23 cellular contexts compared by ENCODE assay signal in genomic region chr3:25585361-25586166, GRCh38.
DNase-seq lines count a peak whose midpoint lies in the region; ATAC-seq and TF ChIP-seq lines count a peak whose summit lies in the region.
"Had no signal": no experiment of that assay in that cellular context is flagged by ENCODE, and none has a peak within 500 bp of the region (broad histone marks: within the 10 kb centered on the region; RNA-seq: fewer than 3 reads in every experiment).

No MANE protein-coding gene starts in this region.

- intact Hi-C loops in upper lobe of right lung (cut with DNase I), result no loop called here

- H3K4me3 ChIP-seq in neuronal stem cell (ENCODE audit: low read length in 2 of 2) (no peak overlapping the region), Karpas-422 (ENCODE audit: low read length) (no peak overlapping the region), upper lobe of right lung (no peak overlapping the region)
- H3K4me3 ChIP-seq: SK-N-MC had no signal

- no peaks in the 10 kb centered on the region for H3K9me2 ChIP-seq in Karpas-422 (replicated peaks; ENCODE audit: insufficient read depth, low read length)

- peak overlapping the region; percentile 1 for H2BK15ac ChIP-seq in neuronal stem cell (ENCODE audit: low read length)

- no peak overlapping the region for H3K4ac ChIP-seq in neuronal stem cell (ENCODE audit: low read length)

- H4K20me1 ChIP-seq in Karpas-422 (ENCODE audit: insufficient read depth, low read depth, low read length), result no peaks in the 10 kb centered on the region

- no peak for TF ChIP-seq CTCF in upper lobe of right lung (IDR thresholded peaks at IDR 0.05)

- H3K9me3 ChIP-seq in neuronal stem cell (replicated peaks in 1 of 2; ENCODE audit: control insufficient read depth in 2 of 2, insufficient read depth in 1 of 2, low read depth in 1 of 2, low read length in 2 of 2) (peaks cover 0 to 5% of the 10 kb centered on the region in 2 donors), Karpas-422 (ENCODE audit: low read length) (no peaks in the 10 kb centered on the region), upper lobe of right lung (no peaks in the 10 kb centered on the region)

- H3K9ac ChIP-seq in neuronal stem cell (ENCODE audit: low read depth, low read length, poor library complexity) (no peak overlapping the region), Karpas-422 (ENCODE audit: low read length) (no peak overlapping the region)
- H3K9ac ChIP-seq: parathyroid adenoma had no signal

- H2AK5ac ChIP-seq in neuronal stem cell (ENCODE audit: low read depth, low read length), result no peak overlapping the region

- H3K36me3 ChIP-seq in neuronal stem cell (replicated peaks in 1 of 2; ENCODE audit: control insufficient read depth in 2 of 2, insufficient read depth in 2 of 2, low read length in 2 of 2) (no peaks in the 10 kb centered on the region), Karpas-422 (ENCODE audit: insufficient read depth, low read length) (no peaks in the 10 kb centered on the region), upper lobe of right lung (no peaks in the 10 kb centered on the region)

- no peak overlapping the region for H3K18ac ChIP-seq in neuronal stem cell (ENCODE audit: low read length)

- H3K79me1 ChIP-seq in neuronal stem cell (ENCODE audit: low read depth, low read length), result no peaks in the 10 kb centered on the region

- H2BK12ac ChIP-seq in neuronal stem cell (ENCODE audit: low read length), result no peak overlapping the region

- no peaks in the 10 kb centered on the region for H3K79me2 ChIP-seq in Karpas-422 (ENCODE audit: low read length)
- H3K79me2 ChIP-seq: parathyroid adenoma had no signal

- DNase-seq in EL, result peak; percentile 61
- peak; percentile 20 for DNase-seq in NCI-H226
- DNase-seq in epidermal melanocyte (ENCODE audit: insufficient read length, low spot score), result peak; percentile 28
- no peak for DNase-seq in neuronal stem cell (ENCODE audit: low spot score)
- no peak for DNase-seq in Karpas-422
- no peak for DNase-seq in upper lobe of right lung
- DNase-seq in SK-N-DZ (ENCODE audit: low spot score), result no peak
- no peak for DNase-seq in NCI-H510A treated with DMSO at 0.1 percent for 48 hours (lab: John Stamatoyannopoulos, UW)
- DNase-seq: activated CD4-positive, alpha-beta T cell treated with anti-CD3 and anti-CD28 coated beads for 48 hours; activated naive CD4-positive, alpha-beta T cell treated with anti-CD3 and anti-CD28 coated beads, Interleukin-2, amount 10 ng/mL, durations not matched to agents 7 days and 5 days; amygdala; caudate nucleus; dermis blood vessel endothelial cell; glutamatergic neuron; HFFc6; KG1; naive B cell; NCI-H1694; NCI-H2171 treated with DMSO at 0.1 percent for 48 hours; NCI-H526 treated with DMSO at 0.1 percent for 48 hours had no signal

- no CpG with 5 or more reads among the region's 14 CpGs for WGBS in neuronal stem cell (ENCODE audit: extremely low coverage in 2 of 2, insufficient read length in 2 of 2, insufficient replicate concordance in 1 of 2), 2 donors

- H2BK120ac ChIP-seq in neuronal stem cell (ENCODE audit: low read depth, low read length), result no peak overlapping the region

- H3K4me1 ChIP-seq in neuronal stem cell (ENCODE audit: control insufficient read depth in 2 of 2, insufficient read depth in 1 of 2, low read depth in 1 of 2, low read length in 2 of 2) (peaks cover 0 to 2% of the 10 kb centered on the region in 2 donors), Karpas-422 (ENCODE audit: low read length) (no peaks in the 10 kb centered on the region), upper lobe of right lung (no peaks in the 10 kb centered on the region)
- H3K4me1 ChIP-seq: parathyroid adenoma had no signal

- no peak overlapping the region for H3K14ac ChIP-seq in neuronal stem cell (ENCODE audit: low read length)

- H4K8ac ChIP-seq in neuronal stem cell (ENCODE audit: low read depth, low read length), result no peak overlapping the region

- ATAC-seq in upper lobe of right lung, result no peak
- ATAC-seq: sciatic nerve had no signal

- H3K27me3 ChIP-seq in neuronal stem cell (ENCODE audit: control insufficient read depth in 3 of 3, insufficient read depth in 3 of 3, low read depth in 1 of 3, low read length in 3 of 3) (no peaks in the 10 kb centered on the region), Karpas-422 (ENCODE audit: low read length) (no peaks in the 10 kb centered on the region), upper lobe of right lung (no peaks in the 10 kb centered on the region)

- no peak overlapping the region for H3K23ac ChIP-seq in neuronal stem cell (ENCODE audit: low read depth, low read length, poor library complexity)

- no peak overlapping the region for H4K91ac ChIP-seq in neuronal stem cell (ENCODE audit: low read depth, low read length, poor library complexity)

- no peak overlapping the region for H2BK5ac ChIP-seq in neuronal stem cell (ENCODE audit: low read length)

- H3K27ac ChIP-seq in neuronal stem cell (replicated peaks; ENCODE audit: low read length) (no peak overlapping the region), Karpas-422 (ENCODE audit: low read length) (no peak overlapping the region), upper lobe of right lung (no peak overlapping the region)
- H3K27ac ChIP-seq: parathyroid adenoma, SK-N-MC had no signal

- no peak overlapping the region for H2AFZ ChIP-seq in neuronal stem cell (ENCODE audit: low read length)
- no peak overlapping the region for H2AFZ ChIP-seq in Karpas-422 (ENCODE audit: low read length)
- H2AFZ ChIP-seq: parathyroid adenoma had no signal

- H3K4me2 ChIP-seq in neuronal stem cell (ENCODE audit: insufficient read depth, low read length, poor library complexity, severe bottlenecking) (no peak overlapping the region), Karpas-422 (ENCODE audit: low read depth, low read length, poor library complexity, severe bottlenecking) (no peak overlapping the region)

Comparison
In these comparisons a context has a peak if more than half of its experiments do, and no peak if none do; other contexts are left out.
1. DNase-seq: peak in EL (single experiment), NCI-H226 (single experiment) and epidermal melanocyte (single experiment); none in neuronal stem cell (single experiment), Karpas-422 (single experiment), upper lobe of right lung (single experiment), SK-N-DZ (single experiment) and NCI-H510A treated with DMSO at 0.1 percent for 48 hours (single experiment).